ENCODE assay signal across 27 cellular contexts in the genomic region with DNA sequence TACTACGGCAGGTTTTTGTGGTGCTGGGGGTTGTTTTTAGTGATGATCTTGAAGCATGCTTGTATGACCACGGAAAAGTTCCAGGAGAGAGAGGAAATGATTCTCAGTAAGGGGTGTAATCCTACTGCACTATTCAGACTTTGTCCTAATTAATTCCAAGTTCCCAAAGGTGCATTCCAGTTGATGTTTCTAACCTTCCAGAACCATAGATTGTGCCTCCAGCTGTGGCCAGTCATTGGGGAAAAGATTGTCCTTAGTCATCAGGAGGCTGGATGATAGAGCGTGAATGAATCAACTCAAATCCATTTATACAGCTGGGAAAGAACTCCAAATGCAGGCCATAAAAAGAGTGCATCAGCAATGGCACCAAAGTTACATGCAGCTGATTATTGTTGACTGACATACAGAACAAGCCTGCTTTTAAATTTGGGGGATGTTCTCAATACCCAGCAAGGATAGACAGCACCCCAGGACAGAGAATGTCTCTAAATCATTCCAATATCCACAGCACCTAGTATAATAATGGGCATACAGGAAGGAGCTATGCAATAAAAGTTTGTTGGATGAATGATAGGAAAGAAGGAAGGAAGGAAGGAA. TPM values are rescaled to one million over a fixed set of nuclear protein-coding genes. Genes with fewer than 3 reads are reported as not detected.
"Had no signal": no experiment of that assay in that cellular context is flagged by ENCODE, and none has a peak within 500 bp of the region (broad histone marks: within the 10 kb centered on the region; RNA-seq: fewer than 3 reads in every experiment).

No MANE protein-coding gene starts in this region.

- H3K4me1 ChIP-seq: ascending aorta, thyroid gland, upper lobe of right lung had no signal

- H3K4me1 Mint-ChIP-seq: activated CD4-positive, alpha-beta T cell treated with anti-CD3 and anti-CD28 coated beads, Interleukin-2, amount 10 ng/mL, durations not matched to agents 7 days and 5 days; activated T-helper 17 cell treated with anti-CD3 and anti-CD28 coated beads, Interleukin-2, amount 50 U/mL, for 72 hours; naive thymus-derived CD8-positive, alpha-beta T cell had no signal

- H3K27ac ChIP-seq: ascending aorta, brain microvascular endothelial cell, gastrocnemius medialis, thyroid gland, upper lobe of right lung had no signal

- H3K4me3 ChIP-seq: ascending aorta, gastrocnemius medialis, thyroid gland, upper lobe of right lung had no signal

- H3K4me3 Mint-ChIP-seq: activated CD4-positive, alpha-beta T cell treated with anti-CD3 and anti-CD28 coated beads, Interleukin-2, amount 10 ng/mL, durations not matched to agents 7 days and 5 days; activated T-helper 17 cell treated with anti-CD3 and anti-CD28 coated beads, Interleukin-2, amount 50 U/mL, for 72 hours; effector memory CD8-positive, alpha-beta T cell; naive thymus-derived CD8-positive, alpha-beta T cell; T-helper 1 cell treated with Interleukin-12 subunit alpha and Interleukin-12 subunit beta and Interleukin-4 antibody, amounts not matched to agents 30 μg/mL and 1 μg/mL, for 36 hours had no signal

- H3K9me3 ChIP-seq: ascending aorta, gastrocnemius medialis, thyroid gland had no signal

- H3K36me3 ChIP-seq: ascending aorta, brain microvascular endothelial cell, gastrocnemius medialis, thyroid gland, upper lobe of right lung had no signal

- H3K27ac Mint-ChIP-seq: activated CD4-positive, alpha-beta T cell treated with anti-CD3 and anti-CD28 coated beads, Interleukin-2, amount 10 ng/mL, durations not matched to agents 7 days and 5 days; activated naive CD4-positive, alpha-beta T cell treated with anti-CD3 and anti-CD28 coated beads, Interleukin-2, amount 50 U/mL, for 72 hours; activated T-helper 17 cell treated with anti-CD3 and anti-CD28 coated beads, Interleukin-2, amount 50 U/mL, for 72 hours; effector memory CD8-positive, alpha-beta T cell; naive thymus-derived CD8-positive, alpha-beta T cell; T-helper 1 cell treated with Interleukin-12 subunit alpha and Interleukin-12 subunit beta and Interleukin-4 antibody, amounts not matched to agents 30 μg/mL and 1 μg/mL, for 36 hours had no signal

- FAIRE-seq: colon, endothelial cell of umbilical vein had no signal

- DNase-seq: activated CD4-positive, alpha-beta T cell treated with anti-CD3 and anti-CD28 coated beads, Interleukin-2, amount 10 ng/mL, durations not matched to agents 7 days and 5 days; activated T-cell treated with anti-CD3 and anti-CD28 coated beads, Interleukin-2, amount 50 U/mL, for 1 hour; brain microvascular endothelial cell; central memory CD4-positive, alpha-beta T cell; effector memory CD8-positive, alpha-beta T cell; gastrocnemius medialis; head of caudate nucleus; hypothalamus; left cardiac atrium; mesendoderm; naive thymus-derived CD8-positive, alpha-beta T cell; stimulated activated CD4-positive, alpha-beta T cell treated with anti-CD3 and anti-CD28 coated beads, Interleukin-12 subunit alpha, Interleukin-12 subunit beta, amount 100 ng/mL, for 4 hours; stimulated activated CD4-positive, alpha-beta T cell treated with anti-CD3 and anti-CD28 coated beads, Interleukin-4, amount 100 ng/mL, for 4 hours; stimulated activated naive CD8-positive, alpha-beta T cell treated with anti-CD3 and anti-CD28 coated beads, Interleukin-15, Interleukin-2, amounts not matched to agents 100 U/mL and 50 U/mL, for 24 hours; T1000; thyroid gland; upper lobe of right lung had no signal

- ATAC-seq: activated naive CD4-positive, alpha-beta T cell treated with anti-CD3 and anti-CD28 coated beads, Interleukin-2, amount 50 U/mL, for 72 hours; activated T-helper 17 cell treated with anti-CD3 and anti-CD28 coated beads, Interleukin-2, amount 50 U/mL, for 72 hours; effector memory CD8-positive, alpha-beta T cell; esophagus mucosa; gastrocnemius medialis; left cardiac atrium; naive thymus-derived CD8-positive, alpha-beta T cell; stimulated activated naive CD8-positive, alpha-beta T cell treated with anti-CD3 and anti-CD28 coated beads, Interleukin-15, Interleukin-2, amounts not matched to agents 100 U/mL and 50 U/mL, for 24 hours; upper lobe of right lung had no signal

- H3K27me3 ChIP-seq: ascending aorta, brain microvascular endothelial cell, gastrocnemius medialis, thyroid gland, upper lobe of right lung had no signal

RNA-seq across cellular contexts. Expression of a gene that starts 27.8 kb away (rescaled TPM):
- total RNA-seq: activated CD4-positive, alpha-beta T cell treated with anti-CD3 and anti-CD28 coated beads, Interleukin-2, amount 10 ng/mL, durations not matched to agents 7 days and 5 days; activated naive CD4-positive, alpha-beta T cell treated with anti-CD3 and anti-CD28 coated beads, Interleukin-2, amount 50 U/mL, for 72 hours; ascending aorta; dermis microvascular lymphatic vessel endothelial cell; endothelial cell of umbilical vein; left cardiac atrium; naive thymus-derived CD8-positive, alpha-beta T cell; osteoblast; posterior vena cava had no signal
- polyA plus RNA-seq: endothelial cell of umbilical vein; naive thymus-derived CD8-positive, alpha-beta T cell had no signal
